7 cellular contexts compared by ENCODE assay signal in the genomic region with DNA sequence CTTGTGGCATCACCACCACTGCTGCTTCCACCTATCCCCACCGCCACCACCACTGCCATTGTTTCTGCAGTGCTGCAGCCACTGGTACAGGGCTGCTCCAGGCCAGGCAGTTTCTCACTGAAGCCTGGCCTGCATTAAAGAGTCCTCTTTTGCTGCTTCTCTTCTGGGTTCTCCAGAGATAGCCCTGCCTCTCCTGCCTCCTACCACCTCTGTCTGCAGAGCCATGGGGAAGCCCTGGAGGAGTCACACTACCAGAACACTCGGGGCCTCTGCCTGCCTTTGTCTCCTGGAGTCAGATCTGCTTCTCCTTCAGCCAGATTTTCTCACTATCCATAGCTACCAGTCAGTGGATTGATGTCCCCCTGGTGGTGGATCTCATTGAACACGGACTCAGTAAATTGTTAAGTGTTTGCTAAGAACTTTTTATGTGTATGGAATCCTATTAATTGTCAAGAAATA. TPM values are rescaled to one million over a fixed set of nuclear protein-coding genes. Genes with fewer than 3 reads are reported as not detected.
DNase-seq lines count a peak whose midpoint lies in the region; ATAC-seq and TF ChIP-seq lines count a peak whose summit lies in the region.

No MANE protein-coding gene starts in this region.

- no peak overlapping the region for H4K5ac ChIP-seq in mesendoderm (ENCODE audit: low read length)

- intact Hi-C loops in CD8-positive, alpha-beta T cell (cut with DNase I, micrococcal nuclease): no loop called here

- H2BK120ac ChIP-seq in mesendoderm (ENCODE audit: low read depth, low read length): no peak overlapping the region

- no peak overlapping the region for H2AK5ac ChIP-seq in mesendoderm (ENCODE audit: low read length)

- H3K56ac ChIP-seq in mesendoderm (ENCODE audit: low read length): peak overlapping the region; percentile 51

- no peak overlapping the region for H3K27ac Mint-ChIP-seq in activated CD8-positive, alpha-beta memory T cell treated with anti-CD3 and anti-CD28 coated beads, Interleukin-2, amount 10 ng/mL, durations not matched to agents 7 days and 5 days
- H3K27ac Mint-ChIP-seq in CD8-positive, alpha-beta T cell: no peak overlapping the region

- no peak overlapping the region for H3K4me3 ChIP-seq in mesendoderm (ENCODE audit: low read length)
- no peak overlapping the region for H3K4me3 ChIP-seq in CD8-positive, alpha-beta T cell (ENCODE audit: low read depth, low read length)

- peak; percentile 6 for TF ChIP-seq CTCF in GM13976 (IDR thresholded peaks at IDR 0.05; ENCODE audit: borderline replicate concordance, control extremely low read depth, extremely low read depth, insufficient read depth, missing control alignments)
- TF ChIP-seq CTCF in CD8-positive, alpha-beta T cell (IDR thresholded peaks at IDR 0.05): no peak

- no peak overlapping the region for H3K4ac ChIP-seq in mesendoderm (ENCODE audit: low read depth, low read length)

- in situ Hi-C loops in GM13976 (cut with MboI; ENCODE audit: low sequenced_read_pairs, unreplicated experiment): no loop called here

- H3K9ac ChIP-seq in mesendoderm (ENCODE audit: low read length): no peak overlapping the region

- H3K23ac ChIP-seq in mesendoderm (ENCODE audit: low read length): no peak overlapping the region

- DNase-seq in GM13976 (ENCODE audit: low spot score): no peak
- peak; percentile 16 for DNase-seq in NCI-H510A (lab: John Stamatoyannopoulos, UW)
- DNase-seq in dedifferentiated amniotic fluid mesenchymal stem cell (ENCODE audit: extremely low spot score): peak; percentile 76
- peak; percentile 88 for DNase-seq in mesendoderm
- no peak for DNase-seq in activated CD8-positive, alpha-beta memory T cell treated with anti-CD3 and anti-CD28 coated beads, Interleukin-2, amount 10 ng/mL, durations not matched to agents 7 days and 5 days
- no peak for DNase-seq in activated CD4-positive, alpha-beta T cell treated with anti-CD3 and anti-CD28 coated beads, Interleukin-2, amount 50 U/mL, for 1 hour
- no peak for DNase-seq in CD8-positive, alpha-beta T cell

- no peak for ATAC-seq in activated CD8-positive, alpha-beta memory T cell treated with anti-CD3 and anti-CD28 coated beads, Interleukin-2, amount 10 ng/mL, durations not matched to agents 7 days and 5 days
- no peak for ATAC-seq in CD8-positive, alpha-beta T cell

- H4K8ac ChIP-seq in mesendoderm (ENCODE audit: low read depth, low read length): no peak overlapping the region

- H3K4me1 ChIP-seq in mesendoderm (ENCODE audit: control insufficient read depth, low read depth, low read length): no peaks in the 10 kb centered on the region
- no peaks in the 10 kb centered on the region for H3K4me1 ChIP-seq in CD8-positive, alpha-beta T cell (ENCODE audit: insufficient read depth, low read length)

- no peaks in the 10 kb centered on the region for H3K79me2 ChIP-seq in mesendoderm (ENCODE audit: control insufficient read depth, insufficient read depth, low read length)

- no peaks in the 10 kb centered on the region for H3K9me3 ChIP-seq in CD8-positive, alpha-beta T cell (ENCODE audit: low read length)

- no peak overlapping the region for H3K4me3 Mint-ChIP-seq in activated CD8-positive, alpha-beta memory T cell treated with anti-CD3 and anti-CD28 coated beads, Interleukin-2, amount 10 ng/mL, durations not matched to agents 7 days and 5 days
- H3K4me3 Mint-ChIP-seq in CD8-positive, alpha-beta T cell: no peak overlapping the region

- no peaks in the 10 kb centered on the region for H3K36me3 Mint-ChIP-seq in activated CD8-positive, alpha-beta memory T cell treated with anti-CD3 and anti-CD28 coated beads, Interleukin-2, amount 10 ng/mL, durations not matched to agents 7 days and 5 days
- no peaks in the 10 kb centered on the region for H3K36me3 Mint-ChIP-seq in CD8-positive, alpha-beta T cell

- H3K9me3 Mint-ChIP-seq in activated CD8-positive, alpha-beta memory T cell treated with anti-CD3 and anti-CD28 coated beads, Interleukin-2, amount 10 ng/mL, durations not matched to agents 7 days and 5 days (ENCODE audit: low read depth): no peaks in the 10 kb centered on the region
- H3K9me3 Mint-ChIP-seq in CD8-positive, alpha-beta T cell: peaks cover 7% of the 10 kb centered on the region

- no peaks in the 10 kb centered on the region for H3K4me1 Mint-ChIP-seq in activated CD8-positive, alpha-beta memory T cell treated with anti-CD3 and anti-CD28 coated beads, Interleukin-2, amount 10 ng/mL, durations not matched to agents 7 days and 5 days
- no peaks in the 10 kb centered on the region for H3K4me1 Mint-ChIP-seq in CD8-positive, alpha-beta T cell (ENCODE audit: low read depth)

- H2BK15ac ChIP-seq in mesendoderm (replicated peaks; ENCODE audit: low read depth): no peak overlapping the region

- no peaks in the 10 kb centered on the region for H3K79me1 ChIP-seq in mesendoderm (ENCODE audit: low read length)

- CTCF ChIA-PET in activated CD8-positive, alpha-beta memory T cell treated with anti-CD3 and anti-CD28 coated beads, Interleukin-2, amount 10 ng/mL, durations not matched to agents 7 days and 5 days (lab: Charles Lee): no interaction called here
- CTCF ChIA-PET in CD8-positive, alpha-beta T cell (lab: Charles Lee): no interaction called here

- H3K18ac ChIP-seq in mesendoderm (ENCODE audit: low read length): no peak overlapping the region

- H3K4me2 ChIP-seq in mesendoderm (ENCODE audit: low read length): no peak overlapping the region

- no peak overlapping the region for H3K27ac ChIP-seq in mesendoderm (ENCODE audit: low read depth, low read length)
- no peak overlapping the region for H3K27ac ChIP-seq in CD8-positive, alpha-beta T cell (ENCODE audit: low read depth, low read length)

- no peak overlapping the region for H2BK5ac ChIP-seq in mesendoderm (ENCODE audit: low read length)

- no peaks in the 10 kb centered on the region for H3K27me3 ChIP-seq in mesendoderm (ENCODE audit: insufficient read depth, low read length, poor library complexity)
- H3K27me3 ChIP-seq in CD8-positive, alpha-beta T cell (ENCODE audit: insufficient read depth, low read length): no peaks in the 10 kb centered on the region

- no CpG with 5 or more reads among the region's 3 CpGs for WGBS in mesendoderm (ENCODE audit: extremely low coverage, insufficient coverage, low lambda C conversion rate)

- H3K27me3 Mint-ChIP-seq in activated CD8-positive, alpha-beta memory T cell treated with anti-CD3 and anti-CD28 coated beads, Interleukin-2, amount 10 ng/mL, durations not matched to agents 7 days and 5 days: peaks cover 21% of the 10 kb centered on the region
- peaks cover 15% of the 10 kb centered on the region for H3K27me3 Mint-ChIP-seq in CD8-positive, alpha-beta T cell (ENCODE audit: low read depth)

- POLR2A ChIA-PET in CD8-positive, alpha-beta T cell (lab: Charles Lee): no interaction called here

- no peaks in the 10 kb centered on the region for H3K36me3 ChIP-seq in mesendoderm (ENCODE audit: control insufficient read depth, insufficient read depth, low read length)
- H3K36me3 ChIP-seq in CD8-positive, alpha-beta T cell (ENCODE audit: insufficient read depth, low read length): no peaks in the 10 kb centered on the region

RNA-seq across cellular contexts. Expression of a gene that starts 37.7 kb away (rescaled TPM):
- 26.6 TPM for polyA plus RNA-seq in mesendoderm (2013, experiment 1 of 2)
- polyA plus RNA-seq in mesendoderm (2013, experiment 2 of 2): 28.0 TPM
- total RNA-seq in activated CD8-positive, alpha-beta memory T cell treated with anti-CD3 and anti-CD28 coated beads, Interleukin-2, amount 10 ng/mL, durations not matched to agents 7 days and 5 days: not detected
- not detected for total RNA-seq in CD8-positive, alpha-beta T cell

Comparison
In these comparisons a context has a peak if more than half of its experiments do, and no peak if none do; other contexts are left out.
1. DNase-seq: peak in NCI-H510A (single experiment), dedifferentiated amniotic fluid mesenchymal stem cell (single experiment) and mesendoderm (single experiment); none in GM13976 (single experiment), activated CD8-positive, alpha-beta memory T cell treated with anti-CD3 and anti-CD28 coated beads, Interleukin-2, amount 10 ng/mL, durations not matched to agents 7 days and 5 days (single experiment), activated CD4-positive, alpha-beta T cell treated with anti-CD3 and anti-CD28 coated beads, Interleukin-2, amount 50 U/mL, for 1 hour (single experiment) and CD8-positive, alpha-beta T cell (0 of 7).